Comparison of ENCODE assay signal across 1 cellular context in genomic region chr1:40096977-40097782, GRCh38.
TF ChIP-seq lines count a peak whose summit lies in the region.

Gene PPT1, minus strand, starts transcription at chr1:40097252. Its CDS starts 14 bp downstream, at chr1:40097238.

TF ChIP-seq in K562, 482 proteins besides CTCF, POLR2A, EP300 and RAD21 (continued from another document and continues in another):
- TF ChIP-seq, protein P1, sequence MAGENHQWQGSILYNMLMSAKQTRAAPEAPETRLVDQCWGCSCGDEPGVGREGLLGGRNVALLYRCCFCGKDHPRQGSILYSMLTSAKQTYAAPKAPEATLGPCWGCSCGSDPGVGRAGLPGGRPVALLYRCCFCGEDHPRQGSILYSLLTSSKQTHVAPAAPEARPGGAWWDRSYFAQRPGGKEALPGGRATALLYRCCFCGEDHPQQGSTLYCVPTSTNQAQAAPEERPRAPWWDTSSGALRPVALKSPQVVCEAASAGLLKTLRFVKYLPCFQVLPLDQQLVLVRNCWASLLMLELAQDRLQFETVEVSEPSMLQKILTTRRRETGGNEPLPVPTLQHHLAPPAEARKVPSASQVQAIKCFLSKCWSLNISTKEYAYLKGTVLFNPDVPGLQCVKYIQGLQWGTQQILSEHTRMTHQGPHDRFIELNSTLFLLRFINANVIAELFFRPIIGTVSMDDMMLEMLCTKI (IDR thresholded peaks at IDR 0.05; ENCODE audit: partially characterized antibody): no peak
- TF ChIP-seq SAP30 (IDR thresholded peaks at IDR 0.05; ENCODE audit: borderline replicate concordance, insufficient read depth, low read depth, low read length, poor library complexity, severe bottlenecking) (peak; percentile 95), ZNF583 (CRISPR knock-in tag; IDR thresholded peaks at IDR 0.05) (peak; percentile 9; the same call in 1 of the 2 replicates), IFI16 (CRISPR knock-in tag; IDR thresholded peaks at IDR 0.05) (no peak), TCF7 (IDR thresholded peaks at IDR 0.05; ENCODE audit: borderline replicate concordance) (no peak), FOXA3 (CRISPR knock-in tag; conservative IDR thresholded peaks at IDR 0.05 in 1 of 2, IDR thresholded peaks at IDR 0.05 in 1 of 2) (peak in 1 of 2 experiments; percentile 94; a peak in 2 of 4 replicates), ZSCAN32 (CRISPR knock-in tag; IDR thresholded peaks at IDR 0.05) (no peak), ZNF146 (CRISPR knock-in tag; IDR thresholded peaks at IDR 0.05; ENCODE audit: unreplicated experiment) (no peak), ARID2 (IDR thresholded peaks at IDR 0.05) (no peak), SIN3B (IDR thresholded peaks at IDR 0.05; ENCODE audit: low read depth) (peak; percentile 99), ZNF707 (CRISPR knock-in tag; conservative IDR thresholded peaks at IDR 0.05) (no peak), PHF8 (IDR thresholded peaks at IDR 0.05; ENCODE audit: borderline replicate concordance, low read length) (peak; percentile 96), CHCHD3 (CRISPR knock-in tag; IDR thresholded peaks at IDR 0.05) (no peak), SREBF2 (CRISPR knock-in tag; IDR thresholded peaks at IDR 0.05) (no peak), ZBTB7A (IDR thresholded peaks at IDR 0.05; ENCODE audit: borderline replicate concordance, control insufficient read depth, low read depth, low read length) (0 out of 2 replicates have a peak, but pooled peaks have one; percentile 37), TARDBP (IDR thresholded peaks at IDR 0.05) (0 out of 2 replicates have a peak, but pooled peaks have one; percentile 27), CREB3L1 (IDR thresholded peaks at IDR 0.05; ENCODE audit: borderline replicate concordance, low read depth) (peak; percentile 74; the same call in 1 of the 2 replicates), KDM1A (IDR thresholded peaks at IDR 0.05) (0 out of 4 replicates have a peak, but pooled peaks of 1 of the 2 experiments have one; percentile 9), RBM34 (IDR thresholded peaks at IDR 0.05; ENCODE audit: borderline replicate concordance, insufficient read depth, low read length) (no peak), RBBP5 (IDR thresholded peaks at IDR 0.05; ENCODE audit: borderline replicate concordance, insufficient read depth, low read length, poor library complexity, severe bottlenecking) (peak; percentile 96), NELFE (IDR thresholded peaks at IDR 0.05; ENCODE audit: insufficient read depth, insufficient read length) (no peak), NR2C2 (CRISPR knock-in tag; IDR thresholded peaks at IDR 0.05) (peak; percentile 87), NR2C2 (tag; IDR thresholded peaks at IDR 0.05) (no peak; the same call in 1 of the 2 replicates), MCM7 (IDR thresholded peaks at IDR 0.05) (no peak), PHF20 (IDR thresholded peaks at IDR 0.05; ENCODE audit: partially characterized antibody) (peak; percentile 99), CXXC5 (CRISPR knock-in tag; IDR thresholded peaks at IDR 0.05) (peak; percentile 97), MGA (IDR thresholded peaks at IDR 0.05) (peak; percentile 99), ZBTB9 (CRISPR knock-in tag; IDR thresholded peaks at IDR 0.05) (peak; percentile 86), PTRF (tag; IDR thresholded peaks at IDR 0.05) (no peak)
- TF ChIP-seq, protein P2, sequence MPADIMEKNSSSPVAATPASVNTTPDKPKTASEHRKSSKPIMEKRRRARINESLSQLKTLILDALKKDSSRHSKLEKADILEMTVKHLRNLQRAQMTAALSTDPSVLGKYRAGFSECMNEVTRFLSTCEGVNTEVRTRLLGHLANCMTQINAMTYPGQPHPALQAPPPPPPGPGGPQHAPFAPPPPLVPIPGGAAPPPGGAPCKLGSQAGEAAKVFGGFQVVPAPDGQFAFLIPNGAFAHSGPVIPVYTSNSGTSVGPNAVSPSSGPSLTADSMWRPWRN (IDR thresholded peaks at IDR 0.05; ENCODE audit: low read depth): no peak
- TF ChIP-seq, protein P3, sequence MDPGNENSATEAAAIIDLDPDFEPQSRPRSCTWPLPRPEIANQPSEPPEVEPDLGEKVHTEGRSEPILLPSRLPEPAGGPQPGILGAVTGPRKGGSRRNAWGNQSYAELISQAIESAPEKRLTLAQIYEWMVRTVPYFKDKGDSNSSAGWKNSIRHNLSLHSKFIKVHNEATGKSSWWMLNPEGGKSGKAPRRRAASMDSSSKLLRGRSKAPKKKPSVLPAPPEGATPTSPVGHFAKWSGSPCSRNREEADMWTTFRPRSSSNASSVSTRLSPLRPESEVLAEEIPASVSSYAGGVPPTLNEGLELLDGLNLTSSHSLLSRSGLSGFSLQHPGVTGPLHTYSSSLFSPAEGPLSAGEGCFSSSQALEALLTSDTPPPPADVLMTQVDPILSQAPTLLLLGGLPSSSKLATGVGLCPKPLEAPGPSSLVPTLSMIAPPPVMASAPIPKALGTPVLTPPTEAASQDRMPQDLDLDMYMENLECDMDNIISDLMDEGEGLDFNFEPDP (CRISPR knock-in tag; IDR thresholded peaks at IDR 0.05): no peak; the same call in 1 of the 2 replicates
- TF ChIP-seq, protein P4, sequence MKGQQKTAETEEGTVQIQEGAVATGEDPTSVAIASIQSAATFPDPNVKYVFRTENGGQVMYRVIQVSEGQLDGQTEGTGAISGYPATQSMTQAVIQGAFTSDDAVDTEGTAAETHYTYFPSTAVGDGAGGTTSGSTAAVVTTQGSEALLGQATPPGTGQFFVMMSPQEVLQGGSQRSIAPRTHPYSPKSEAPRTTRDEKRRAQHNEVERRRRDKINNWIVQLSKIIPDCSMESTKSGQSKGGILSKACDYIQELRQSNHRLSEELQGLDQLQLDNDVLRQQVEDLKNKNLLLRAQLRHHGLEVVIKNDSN (CRISPR knock-in tag; IDR thresholded peaks at IDR 0.05): peak; percentile 98
- TF ChIP-seq, protein P5, sequence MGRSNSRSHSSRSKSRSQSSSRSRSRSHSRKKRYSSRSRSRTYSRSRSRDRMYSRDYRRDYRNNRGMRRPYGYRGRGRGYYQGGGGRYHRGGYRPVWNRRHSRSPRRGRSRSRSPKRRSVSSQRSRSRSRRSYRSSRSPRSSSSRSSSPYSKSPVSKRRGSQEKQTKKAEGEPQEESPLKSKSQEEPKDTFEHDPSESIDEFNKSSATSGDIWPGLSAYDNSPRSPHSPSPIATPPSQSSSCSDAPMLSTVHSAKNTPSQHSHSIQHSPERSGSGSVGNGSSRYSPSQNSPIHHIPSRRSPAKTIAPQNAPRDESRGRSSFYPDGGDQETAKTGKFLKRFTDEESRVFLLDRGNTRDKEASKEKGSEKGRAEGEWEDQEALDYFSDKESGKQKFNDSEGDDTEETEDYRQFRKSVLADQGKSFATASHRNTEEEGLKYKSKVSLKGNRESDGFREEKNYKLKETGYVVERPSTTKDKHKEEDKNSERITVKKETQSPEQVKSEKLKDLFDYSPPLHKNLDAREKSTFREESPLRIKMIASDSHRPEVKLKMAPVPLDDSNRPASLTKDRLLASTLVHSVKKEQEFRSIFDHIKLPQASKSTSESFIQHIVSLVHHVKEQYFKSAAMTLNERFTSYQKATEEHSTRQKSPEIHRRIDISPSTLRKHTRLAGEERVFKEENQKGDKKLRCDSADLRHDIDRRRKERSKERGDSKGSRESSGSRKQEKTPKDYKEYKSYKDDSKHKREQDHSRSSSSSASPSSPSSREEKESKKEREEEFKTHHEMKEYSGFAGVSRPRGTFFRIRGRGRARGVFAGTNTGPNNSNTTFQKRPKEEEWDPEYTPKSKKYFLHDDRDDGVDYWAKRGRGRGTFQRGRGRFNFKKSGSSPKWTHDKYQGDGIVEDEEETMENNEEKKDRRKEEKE (IDR thresholded peaks at IDR 0.05; ENCODE audit: borderline replicate concordance in 1 of 2, control insufficient read depth in 1 of 2, low read depth in 2 of 2, low read length in 1 of 2): no peak
- TF ChIP-seq, protein P6, sequence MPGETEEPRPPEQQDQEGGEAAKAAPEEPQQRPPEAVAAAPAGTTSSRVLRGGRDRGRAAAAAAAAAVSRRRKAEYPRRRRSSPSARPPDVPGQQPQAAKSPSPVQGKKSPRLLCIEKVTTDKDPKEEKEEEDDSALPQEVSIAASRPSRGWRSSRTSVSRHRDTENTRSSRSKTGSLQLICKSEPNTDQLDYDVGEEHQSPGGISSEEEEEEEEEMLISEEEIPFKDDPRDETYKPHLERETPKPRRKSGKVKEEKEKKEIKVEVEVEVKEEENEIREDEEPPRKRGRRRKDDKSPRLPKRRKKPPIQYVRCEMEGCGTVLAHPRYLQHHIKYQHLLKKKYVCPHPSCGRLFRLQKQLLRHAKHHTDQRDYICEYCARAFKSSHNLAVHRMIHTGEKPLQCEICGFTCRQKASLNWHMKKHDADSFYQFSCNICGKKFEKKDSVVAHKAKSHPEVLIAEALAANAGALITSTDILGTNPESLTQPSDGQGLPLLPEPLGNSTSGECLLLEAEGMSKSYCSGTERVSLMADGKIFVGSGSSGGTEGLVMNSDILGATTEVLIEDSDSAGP (CRISPR knock-in tag; IDR thresholded peaks at IDR 0.05): 0 out of 2 replicates have a peak, but pooled peaks have one; percentile 67
